Comparison of ENCODE assay signal across 1 cellular context in genomic region chr17:82351254-82351712, GRCh38.
A peak's percentile ranks its signal among the peaks of the same experiment; 100 is the strongest.
TF ChIP-seq lines count a peak whose summit lies in the region.

No MANE protein-coding gene starts in this region.

TF ChIP-seq in GM12878, 131 proteins besides CTCF, POLR2A, EP300 and RAD21 (continued from another document and continues in another):
- no peak for TF ChIP-seq ZBTB11 (CRISPR knock-in tag; IDR thresholded peaks at IDR 0.05)
- TF ChIP-seq BMI1 (IDR thresholded peaks at IDR 0.05; ENCODE audit: borderline replicate concordance): no peak
- TF ChIP-seq RELA (IDR thresholded peaks at IDR 0.05; ENCODE audit: borderline replicate concordance, partially characterized antibody): no peak
- no peak for TF ChIP-seq REST (IDR thresholded peaks at IDR 0.05; ENCODE audit: low read depth, low read length)
- TF ChIP-seq BCL11A (IDR thresholded peaks at IDR 0.05; ENCODE audit: low read depth, low read length): no peak
- TF ChIP-seq ZNF592 (IDR thresholded peaks at IDR 0.05): no peak; the same call in 1 of the 2 replicates
- no peak for TF ChIP-seq SMAD5 (IDR thresholded peaks at IDR 0.05; ENCODE audit: low read depth)
- TF ChIP-seq TAF1 (IDR thresholded peaks at IDR 0.05; ENCODE audit: borderline replicate concordance, low read depth, low read length): no peak
- TF ChIP-seq ZNF622 (IDR thresholded peaks at IDR 0.05): no peak
- peak; percentile 69; the same call in 1 of the 2 replicates for TF ChIP-seq MTA2 (IDR thresholded peaks at IDR 0.05; ENCODE audit: low read depth)
- TF ChIP-seq HCFC1 (IDR thresholded peaks at IDR 0.05; ENCODE audit: low read length): no peak
- no peak for TF ChIP-seq ELK1 (IDR thresholded peaks at IDR 0.05; ENCODE audit: low read depth, low read length)
- TF ChIP-seq MLLT1 (IDR thresholded peaks at IDR 0.05): no peak
- TF ChIP-seq WRNIP1 (IDR thresholded peaks at IDR 0.05; ENCODE audit: borderline replicate concordance, low read depth, low read length): no peak
- TF ChIP-seq E2F4 (IDR thresholded peaks at IDR 0.05; ENCODE audit: low read depth, low read length): no peak
- no peak for TF ChIP-seq PAX5 (IDR thresholded peaks at IDR 0.05; ENCODE audit: borderline replicate concordance, low read depth, low read length)
- no peak for TF ChIP-seq YY1 (IDR thresholded peaks at IDR 0.05; ENCODE audit: low read depth, low read length)
- no peak for TF ChIP-seq GATAD2B (conservative IDR thresholded peaks at IDR 0.05; ENCODE audit: low read depth)
- no peak for TF ChIP-seq TBL1XR1 (IDR thresholded peaks at IDR 0.05; ENCODE audit: low read depth, low read length)
- TF ChIP-seq LARP7 (IDR thresholded peaks at IDR 0.05): no peak
- TF ChIP-seq RAD51 (IDR thresholded peaks at IDR 0.05): no peak
- 0 out of 2 replicates have a peak, but pooled peaks have one; percentile 11 for TF ChIP-seq BACH1 (IDR thresholded peaks at IDR 0.05; ENCODE audit: borderline replicate concordance)
- TF ChIP-seq PRDM15 (CRISPR knock-in tag; IDR thresholded peaks at IDR 0.05): no peak
- TF ChIP-seq E4F1 (IDR thresholded peaks at IDR 0.05; ENCODE audit: borderline replicate concordance, partially characterized antibody): no peak
- TF ChIP-seq BRCA1 (IDR thresholded peaks at IDR 0.05; ENCODE audit: low read depth, low read length): no peak
- no peak for TF ChIP-seq ZNF384 (IDR thresholded peaks at IDR 0.05; ENCODE audit: borderline replicate concordance, low read depth, low read length)
- no peak for TF ChIP-seq ZNF687 (IDR thresholded peaks at IDR 0.05)
